1 cellular context compared by ENCODE assay signal in the genomic region with DNA sequence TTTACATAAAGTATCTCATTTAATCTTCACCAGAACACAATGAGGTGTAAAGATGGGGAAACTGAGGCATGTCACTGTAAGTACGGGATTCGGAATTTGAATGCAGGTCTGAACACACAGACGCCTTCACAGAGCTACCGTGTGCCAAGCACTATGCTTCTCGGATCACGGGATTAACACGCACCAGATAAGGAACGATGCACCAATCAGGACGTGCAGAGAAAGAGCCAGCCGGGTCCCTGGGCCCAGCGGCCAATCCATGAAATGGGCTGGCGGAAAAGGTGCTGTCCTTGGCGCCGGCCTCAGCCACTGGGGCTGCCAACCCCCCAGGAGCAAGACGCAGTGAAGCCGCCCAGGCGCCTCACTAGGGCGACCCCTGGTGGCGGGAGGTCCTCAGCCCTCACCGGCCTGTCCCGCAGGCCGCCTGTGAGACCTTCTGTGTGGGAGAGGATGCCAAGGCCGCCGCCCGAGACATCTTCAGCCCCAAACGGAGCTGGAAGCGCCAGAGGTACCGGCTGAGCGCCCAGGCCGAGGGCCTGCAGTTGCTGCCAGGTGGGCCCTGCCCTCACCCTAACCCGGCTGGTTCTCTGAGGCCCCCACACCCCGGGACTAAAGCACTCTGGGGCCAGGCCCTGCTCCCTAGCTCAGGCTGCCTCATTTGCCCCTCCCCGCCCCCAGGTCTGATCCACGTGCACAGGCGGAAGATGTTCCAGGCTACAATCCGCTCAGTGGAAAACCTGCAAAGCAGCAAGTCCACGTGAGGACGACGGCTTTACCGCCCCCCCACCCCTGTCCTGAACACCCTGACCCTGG.
A peak's percentile ranks its signal among the peaks of the same experiment; 100 is the strongest.
TF ChIP-seq lines count a peak whose summit lies in the region.

No MANE protein-coding gene starts in this region.

TF ChIP-seq in HepG2, 621 proteins besides CTCF, POLR2A, EP300 and RAD21 (continued from another document and continues in another):
- no peak for TF ChIP-seq PTBP1 (IDR thresholded peaks at IDR 0.05; ENCODE audit: low read depth, low read length, poor library complexity, severe bottlenecking)
- TF ChIP-seq, protein P1, sequence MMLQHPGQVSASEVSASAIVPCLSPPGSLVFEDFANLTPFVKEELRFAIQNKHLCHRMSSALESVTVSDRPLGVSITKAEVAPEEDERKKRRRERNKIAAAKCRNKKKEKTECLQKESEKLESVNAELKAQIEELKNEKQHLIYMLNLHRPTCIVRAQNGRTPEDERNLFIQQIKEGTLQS (CRISPR knock-in tag; IDR thresholded peaks at IDR 0.05), result no peak
- no peak for TF ChIP-seq ZNF468 (CRISPR knock-in tag; IDR thresholded peaks at IDR 0.05)
- TF ChIP-seq MXI1 (IDR thresholded peaks at IDR 0.05; ENCODE audit: borderline replicate concordance, low read depth, low read length), result no peak
- TF ChIP-seq, protein P2, sequence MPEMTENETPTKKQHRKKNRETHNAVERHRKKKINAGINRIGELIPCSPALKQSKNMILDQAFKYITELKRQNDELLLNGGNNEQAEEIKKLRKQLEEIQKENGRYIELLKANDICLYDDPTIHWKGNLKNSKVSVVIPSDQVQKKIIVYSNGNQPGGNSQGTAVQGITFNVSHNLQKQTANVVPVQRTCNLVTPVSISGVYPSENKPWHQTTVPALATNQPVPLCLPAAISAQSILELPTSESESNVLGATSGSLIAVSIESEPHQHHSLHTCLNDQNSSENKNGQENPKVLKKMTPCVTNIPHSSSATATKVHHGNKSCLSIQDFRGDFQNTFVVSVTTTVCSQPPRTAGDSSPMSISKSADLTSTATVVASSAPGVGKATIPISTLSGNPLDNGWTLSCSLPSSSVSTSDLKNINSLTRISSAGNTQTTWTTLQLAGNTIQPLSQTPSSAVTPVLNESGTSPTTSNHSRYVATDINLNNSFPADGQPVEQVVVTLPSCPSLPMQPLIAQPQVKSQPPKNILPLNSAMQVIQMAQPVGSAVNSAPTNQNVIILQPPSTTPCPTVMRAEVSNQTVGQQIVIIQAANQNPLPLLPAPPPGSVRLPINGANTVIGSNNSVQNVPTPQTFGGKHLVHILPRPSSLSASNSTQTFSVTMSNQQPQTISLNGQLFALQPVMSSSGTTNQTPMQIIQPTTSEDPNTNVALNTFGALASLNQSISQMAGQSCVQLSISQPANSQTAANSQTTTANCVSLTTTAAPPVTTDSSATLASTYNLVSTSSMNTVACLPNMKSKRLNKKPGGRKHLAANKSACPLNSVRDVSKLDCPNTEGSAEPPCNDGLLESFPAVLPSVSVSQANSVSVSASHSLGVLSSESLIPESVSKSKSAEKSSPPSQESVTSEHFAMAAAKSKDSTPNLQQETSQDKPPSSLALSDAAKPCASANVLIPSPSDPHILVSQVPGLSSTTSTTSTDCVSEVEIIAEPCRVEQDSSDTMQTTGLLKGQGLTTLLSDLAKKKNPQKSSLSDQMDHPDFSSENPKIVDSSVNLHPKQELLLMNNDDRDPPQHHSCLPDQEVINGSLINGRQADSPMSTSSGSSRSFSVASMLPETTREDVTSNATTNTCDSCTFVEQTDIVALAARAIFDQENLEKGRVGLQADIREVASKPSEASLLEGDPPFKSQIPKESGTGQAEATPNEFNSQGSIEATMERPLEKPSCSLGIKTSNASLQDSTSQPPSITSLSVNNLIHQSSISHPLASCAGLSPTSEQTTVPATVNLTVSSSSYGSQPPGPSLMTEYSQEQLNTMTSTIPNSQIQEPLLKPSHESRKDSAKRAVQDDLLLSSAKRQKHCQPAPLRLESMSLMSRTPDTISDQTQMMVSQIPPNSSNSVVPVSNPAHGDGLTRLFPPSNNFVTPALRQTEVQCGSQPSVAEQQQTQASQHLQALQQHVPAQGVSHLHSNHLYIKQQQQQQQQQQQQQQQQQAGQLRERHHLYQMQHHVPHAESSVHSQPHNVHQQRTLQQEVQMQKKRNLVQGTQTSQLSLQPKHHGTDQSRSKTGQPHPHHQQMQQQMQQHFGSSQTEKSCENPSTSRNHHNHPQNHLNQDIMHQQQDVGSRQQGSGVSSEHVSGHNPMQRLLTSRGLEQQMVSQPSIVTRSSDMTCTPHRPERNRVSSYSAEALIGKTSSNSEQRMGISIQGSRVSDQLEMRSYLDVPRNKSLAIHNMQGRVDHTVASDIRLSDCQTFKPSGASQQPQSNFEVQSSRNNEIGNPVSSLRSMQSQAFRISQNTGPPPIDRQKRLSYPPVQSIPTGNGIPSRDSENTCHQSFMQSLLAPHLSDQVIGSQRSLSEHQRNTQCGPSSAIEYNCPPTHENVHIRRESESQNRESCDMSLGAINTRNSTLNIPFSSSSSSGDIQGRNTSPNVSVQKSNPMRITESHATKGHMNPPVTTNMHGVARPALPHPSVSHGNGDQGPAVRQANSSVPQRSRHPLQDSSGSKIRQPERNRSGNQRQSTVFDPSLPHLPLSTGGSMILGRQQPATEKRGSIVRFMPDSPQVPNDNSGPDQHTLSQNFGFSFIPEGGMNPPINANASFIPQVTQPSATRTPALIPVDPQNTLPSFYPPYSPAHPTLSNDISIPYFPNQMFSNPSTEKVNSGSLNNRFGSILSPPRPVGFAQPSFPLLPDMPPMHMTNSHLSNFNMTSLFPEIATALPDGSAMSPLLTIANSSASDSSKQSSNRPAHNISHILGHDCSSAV (CRISPR knock-in tag; IDR thresholded peaks at IDR 0.05; ENCODE audit: borderline replicate concordance), result no peak
- no peak for TF ChIP-seq NAIF1 (CRISPR knock-in tag; IDR thresholded peaks at IDR 0.05; ENCODE audit: borderline replicate concordance)
- TF ChIP-seq, protein P3, sequence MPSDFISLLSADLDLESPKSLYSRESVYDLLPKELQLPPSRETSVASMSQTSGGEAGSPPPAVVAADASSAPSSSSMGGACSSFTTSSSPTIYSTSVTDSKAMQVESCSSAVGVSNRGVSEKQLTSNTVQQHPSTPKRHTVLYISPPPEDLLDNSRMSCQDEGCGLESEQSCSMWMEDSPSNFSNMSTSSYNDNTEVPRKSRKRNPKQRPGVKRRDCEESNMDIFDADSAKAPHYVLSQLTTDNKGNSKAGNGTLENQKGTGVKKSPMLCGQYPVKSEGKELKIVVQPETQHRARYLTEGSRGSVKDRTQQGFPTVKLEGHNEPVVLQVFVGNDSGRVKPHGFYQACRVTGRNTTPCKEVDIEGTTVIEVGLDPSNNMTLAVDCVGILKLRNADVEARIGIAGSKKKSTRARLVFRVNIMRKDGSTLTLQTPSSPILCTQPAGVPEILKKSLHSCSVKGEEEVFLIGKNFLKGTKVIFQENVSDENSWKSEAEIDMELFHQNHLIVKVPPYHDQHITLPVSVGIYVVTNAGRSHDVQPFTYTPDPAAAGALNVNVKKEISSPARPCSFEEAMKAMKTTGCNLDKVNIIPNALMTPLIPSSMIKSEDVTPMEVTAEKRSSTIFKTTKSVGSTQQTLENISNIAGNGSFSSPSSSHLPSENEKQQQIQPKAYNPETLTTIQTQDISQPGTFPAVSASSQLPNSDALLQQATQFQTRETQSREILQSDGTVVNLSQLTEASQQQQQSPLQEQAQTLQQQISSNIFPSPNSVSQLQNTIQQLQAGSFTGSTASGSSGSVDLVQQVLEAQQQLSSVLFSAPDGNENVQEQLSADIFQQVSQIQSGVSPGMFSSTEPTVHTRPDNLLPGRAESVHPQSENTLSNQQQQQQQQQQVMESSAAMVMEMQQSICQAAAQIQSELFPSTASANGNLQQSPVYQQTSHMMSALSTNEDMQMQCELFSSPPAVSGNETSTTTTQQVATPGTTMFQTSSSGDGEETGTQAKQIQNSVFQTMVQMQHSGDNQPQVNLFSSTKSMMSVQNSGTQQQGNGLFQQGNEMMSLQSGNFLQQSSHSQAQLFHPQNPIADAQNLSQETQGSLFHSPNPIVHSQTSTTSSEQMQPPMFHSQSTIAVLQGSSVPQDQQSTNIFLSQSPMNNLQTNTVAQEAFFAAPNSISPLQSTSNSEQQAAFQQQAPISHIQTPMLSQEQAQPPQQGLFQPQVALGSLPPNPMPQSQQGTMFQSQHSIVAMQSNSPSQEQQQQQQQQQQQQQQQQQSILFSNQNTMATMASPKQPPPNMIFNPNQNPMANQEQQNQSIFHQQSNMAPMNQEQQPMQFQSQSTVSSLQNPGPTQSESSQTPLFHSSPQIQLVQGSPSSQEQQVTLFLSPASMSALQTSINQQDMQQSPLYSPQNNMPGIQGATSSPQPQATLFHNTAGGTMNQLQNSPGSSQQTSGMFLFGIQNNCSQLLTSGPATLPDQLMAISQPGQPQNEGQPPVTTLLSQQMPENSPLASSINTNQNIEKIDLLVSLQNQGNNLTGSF (CRISPR knock-in tag; IDR thresholded peaks at IDR 0.05), result peak; percentile 49; the same call in 1 of the 2 replicates
- TF ChIP-seq ZSCAN29 (CRISPR knock-in tag; conservative IDR thresholded peaks at IDR 0.05), result no peak
- TF ChIP-seq PHF5A (CRISPR knock-in tag; IDR thresholded peaks at IDR 0.05; ENCODE audit: low read depth, unreplicated experiment), result no peak
- TF ChIP-seq ZNF343 (CRISPR knock-in tag; IDR thresholded peaks at IDR 0.05), result peak; percentile 81; the same call in 1 of the 2 replicates
- TF ChIP-seq HIVEP1 (CRISPR knock-in tag; IDR thresholded peaks at IDR 0.05), result peak; percentile 5; the same call in 1 of the 2 replicates
- TF ChIP-seq ZNF335 (CRISPR knock-in tag; IDR thresholded peaks at IDR 0.05), result peak; percentile 55; the same call in 1 of the 2 replicates
- TF ChIP-seq ZNF839 (CRISPR knock-in tag; IDR thresholded peaks at IDR 0.05; ENCODE audit: borderline replicate concordance), result no peak
- TF ChIP-seq YEATS4 (CRISPR knock-in tag; IDR thresholded peaks at IDR 0.05; ENCODE audit: borderline replicate concordance), result no peak
- no peak for TF ChIP-seq NFIB (CRISPR knock-in tag; IDR thresholded peaks at IDR 0.05; ENCODE audit: borderline replicate concordance)
- TF ChIP-seq IRF2 (CRISPR knock-in tag; IDR thresholded peaks at IDR 0.05), result peak; percentile 33; the same call in 1 of the 2 replicates
- TF ChIP-seq, protein P4, sequence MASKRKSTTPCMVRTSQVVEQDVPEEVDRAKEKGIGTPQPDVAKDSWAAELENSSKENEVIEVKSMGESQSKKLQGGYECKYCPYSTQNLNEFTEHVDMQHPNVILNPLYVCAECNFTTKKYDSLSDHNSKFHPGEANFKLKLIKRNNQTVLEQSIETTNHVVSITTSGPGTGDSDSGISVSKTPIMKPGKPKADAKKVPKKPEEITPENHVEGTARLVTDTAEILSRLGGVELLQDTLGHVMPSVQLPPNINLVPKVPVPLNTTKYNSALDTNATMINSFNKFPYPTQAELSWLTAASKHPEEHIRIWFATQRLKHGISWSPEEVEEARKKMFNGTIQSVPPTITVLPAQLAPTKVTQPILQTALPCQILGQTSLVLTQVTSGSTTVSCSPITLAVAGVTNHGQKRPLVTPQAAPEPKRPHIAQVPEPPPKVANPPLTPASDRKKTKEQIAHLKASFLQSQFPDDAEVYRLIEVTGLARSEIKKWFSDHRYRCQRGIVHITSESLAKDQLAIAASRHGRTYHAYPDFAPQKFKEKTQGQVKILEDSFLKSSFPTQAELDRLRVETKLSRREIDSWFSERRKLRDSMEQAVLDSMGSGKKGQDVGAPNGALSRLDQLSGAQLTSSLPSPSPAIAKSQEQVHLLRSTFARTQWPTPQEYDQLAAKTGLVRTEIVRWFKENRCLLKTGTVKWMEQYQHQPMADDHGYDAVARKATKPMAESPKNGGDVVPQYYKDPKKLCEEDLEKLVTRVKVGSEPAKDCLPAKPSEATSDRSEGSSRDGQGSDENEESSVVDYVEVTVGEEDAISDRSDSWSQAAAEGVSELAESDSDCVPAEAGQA (IDR thresholded peaks at IDR 0.05; ENCODE audit: low read depth), result no peak
- TF ChIP-seq, protein P4 (CRISPR knock-in tag; IDR thresholded peaks at IDR 0.05; ENCODE audit: borderline replicate concordance), result no peak
- TF ChIP-seq YY1 (IDR thresholded peaks at IDR 0.05; ENCODE audit: insufficient read depth, insufficient replicate concordance, low read depth, low read length), result peak; percentile 60
- TF ChIP-seq ZNF432 (CRISPR knock-in tag; IDR thresholded peaks at IDR 0.05; ENCODE audit: borderline replicate concordance), result no peak
- TF ChIP-seq MEIS1 (CRISPR knock-in tag; IDR thresholded peaks at IDR 0.05; ENCODE audit: borderline replicate concordance), result peak; percentile 45; the same call in 1 of the 2 replicates
- no peak for TF ChIP-seq ZNF562 (CRISPR knock-in tag; IDR thresholded peaks at IDR 0.05; ENCODE audit: borderline replicate concordance)
- TF ChIP-seq ZMYM2 (CRISPR knock-in tag; IDR thresholded peaks at IDR 0.05), result 0 out of 2 replicates have a peak, but pooled peaks have one; percentile 20
